Comparison of ENCODE assay signal across 10 cellular contexts in genomic region chr17:9003355-9004131, GRCh38. TPM values are rescaled to one million over a fixed set of nuclear protein-coding genes. Genes with fewer than 3 reads are reported as not detected.
DNase-seq lines count a peak whose midpoint lies in the region; ATAC-seq, FAIRE-seq and TF ChIP-seq lines count a peak whose summit lies in the region.
"Had no signal": no experiment of that assay in that cellular context is flagged by ENCODE, and none has a peak within 500 bp of the region (broad histone marks: within the 10 kb centered on the region; RNA-seq: fewer than 3 reads in every experiment).

No MANE protein-coding gene starts in this region.

- CTCF ChIA-PET in HepG2 (lab: Yijun Ruan, JAX; ENCODE audit: low intra/inter-chr PET ratio, low total read pairs) (no interaction called here), H1 (lab: Charles Lee; ENCODE audit: partially characterized antibody) (interaction anchor here (0.6 to 4.5 kb wide), 19 partner anchors 8 to 517 kb away, joined by 3 to 38 read pairs (median 3); partner anchors contain the start of gene NTN1)

- POLR2A ChIA-PET in HepG2 (lab: Yijun Ruan, JAX) (no interaction called here), H1 (lab: Charles Lee; ENCODE audit: partially characterized antibody) (interaction anchor here (0.5 to 1.9 kb wide), 5 partner anchors 8 to 481 kb away, joined by 3 to 7 read pairs (median 4); partner anchors contain the start of gene NTN1)

- no peak overlapping the region for H4K91ac ChIP-seq in H1 (replicated peaks; ENCODE audit: insufficient read length, low read length)

- no peaks in the 10 kb centered on the region for H3K9me3 Mint-ChIP-seq in natural killer cell treated with Interleukin-12 subunit alpha and Interleukin-12 subunit beta and Interleukin-15 and Interleukin-18, amount 100 ng/mL, for 72 hours

- H2BK15ac ChIP-seq in H1 (ENCODE audit: low read length): no peak overlapping the region

- no peaks in the 10 kb centered on the region for H3K79me1 ChIP-seq in H1 (ENCODE audit: low read depth, low read length)

- no peak overlapping the region for H3K27ac ChIP-seq in liver (ENCODE audit: low read depth in 1 of 2, low read length in 2 of 2)
- no peak overlapping the region for H3K27ac ChIP-seq in HepG2 (ENCODE audit: extremely low read length, insufficient read depth, low read length)
- no peak overlapping the region for H3K27ac ChIP-seq in H1 (ENCODE audit: low read depth, low read length)
- H3K27ac ChIP-seq in aorta (ENCODE audit: low read depth in 1 of 2, low read length in 2 of 2): no peak overlapping the region
- H3K27ac ChIP-seq: C4-2B, SK-N-MC had no signal

- H3K4ac ChIP-seq in H1 (replicated peaks; ENCODE audit: insufficient read length, low read depth, low read length): no peak overlapping the region

- H3K4me1 Mint-ChIP-seq in natural killer cell treated with Interleukin-12 subunit alpha and Interleukin-12 subunit beta and Interleukin-15 and Interleukin-18, amount 100 ng/mL, for 72 hours (ENCODE audit: low read depth in 2 of 2): peaks cover 10% of the 10 kb centered on the region in 2 donors

- TF ChIP-seq EP300 in HepG2 (IDR thresholded peaks at IDR 0.05; ENCODE audit: low read depth in 2 of 2, low read length in 2 of 2) (no peak), HepG2 (CRISPR knock-in tag; IDR thresholded peaks at IDR 0.05; ENCODE audit: borderline replicate concordance) (no peak), H1 (IDR thresholded peaks at IDR 0.05; ENCODE audit: borderline replicate concordance in 1 of 2, low read depth in 2 of 2, low read length in 2 of 2) (no peak)

- H3K36me3 Mint-ChIP-seq in natural killer cell treated with Interleukin-12 subunit alpha and Interleukin-12 subunit beta and Interleukin-15 and Interleukin-18, amount 100 ng/mL, for 72 hours: peaks cover 4% of the 10 kb centered on the region

- H3K4me1 ChIP-seq in liver (ENCODE audit: control insufficient read depth in 4 of 4, insufficient read depth in 4 of 4, low read length in 3 of 4) (peaks cover 12 to 26% (median 19%) of the 10 kb centered on the region in 4 donors), HepG2 (ENCODE audit: insufficient read depth, low read length) (no peaks in the 10 kb centered on the region), H1 (replicated peaks in 1 of 4; ENCODE audit: control insufficient read depth in 3 of 4, insufficient read depth in 4 of 4, low read length in 3 of 4) (peaks cover 6 to 17% (median 10%) of the 10 kb centered on the region in 4 experiments), aorta (ENCODE audit: control insufficient read depth in 1 of 2, insufficient read depth in 2 of 2, low read length in 2 of 2) (no peaks in the 10 kb centered on the region)

- no peak overlapping the region for H2AFZ ChIP-seq in HepG2 (ENCODE audit: low read length)
- H2AFZ ChIP-seq in H1 (ENCODE audit: low read length): no peak overlapping the region

- H3K36me3 ChIP-seq in liver (ENCODE audit: control insufficient read depth in 4 of 4, insufficient read depth in 3 of 4, low read depth in 1 of 4, low read length in 3 of 4): no peaks in the 10 kb centered on the region
- no peaks in the 10 kb centered on the region for H3K36me3 ChIP-seq in HepG2 (replicated peaks in 1 of 2; ENCODE audit: control insufficient read depth in 1 of 2, insufficient read depth in 2 of 2, low read length in 2 of 2)
- peaks cover 0 to 5% (median 0%) of the 10 kb centered on the region in 4 experiments; a peak in 1 of 8 replicates for H3K36me3 ChIP-seq in H1 (ENCODE audit: control insufficient read depth in 2 of 4, insufficient read depth in 4 of 4, low read length in 3 of 4)
- no peaks in the 10 kb centered on the region for H3K36me3 ChIP-seq in aorta (ENCODE audit: control insufficient read depth in 1 of 2, insufficient read depth in 2 of 2, low read length in 1 of 2)

- H2BK12ac ChIP-seq in H1 (ENCODE audit: low read depth, low read length): no peak overlapping the region

- FAIRE-seq in HepG2 (lab: Jason Lieb, UNC): no peak
- FAIRE-seq in H1 (lab: Jason Lieb, UNC): no peak

- DNase-seq in HepG2 (ENCODE audit: low spot score): no peak
- DNase-seq in H1 (ENCODE audit: low read depth in 1 of 2, low spot score in 2 of 2): peak in 1 of 2 experiments; percentile 59
- no peak for DNase-seq in natural killer cell treated with Interleukin-12 subunit alpha and Interleukin-12 subunit beta and Interleukin-15 and Interleukin-18, amount 100 ng/mL, for 72 hours (ENCODE audit: low spot score)
- peak in 1 of 2 donors; percentile 85 for DNase-seq in aorta
- no peak for DNase-seq in MV-4-11 (lab: John Stamatoyannopoulos, UW)
- no peak for DNase-seq in NCI-H345 (lab: John Stamatoyannopoulos, UW)

- in situ Hi-C loops in HepG2 (cut with HindIII; ENCODE audit: extremely low pct_ligation_motif_present, low pct_unique_long_range_greater_than_20kb): no loop called here

- H4K8ac ChIP-seq in H1 (ENCODE audit: extremely low read depth, insufficient read depth, low read length): 0 out of 2 replicates have a peak overlapping the region, but pooled peaks have one; percentile 80

- peak overlapping the region in 2 of 3 donors; percentile 25 to 52 for H3K4me3 ChIP-seq in liver (ENCODE audit: low read depth in 1 of 3, low read length in 3 of 3)
- no peak overlapping the region for H3K4me3 ChIP-seq in HepG2 (replicated peaks in 1 of 3; ENCODE audit: insufficient read depth in 1 of 3, low read depth in 2 of 3, low read length in 3 of 3)
- peak overlapping the region; percentile 15 to 61 (median 28); a peak in 6 of 8 replicates for H3K4me3 ChIP-seq in H1 (ENCODE audit: extremely low read depth in 1 of 4, insufficient read depth in 2 of 4, low read depth in 3 of 4, low read length in 4 of 4)
- H3K4me3 ChIP-seq in aorta (ENCODE audit: low read length in 2 of 2): peak overlapping the region; percentile 64 to 66
- H3K4me3 ChIP-seq: SK-N-MC had no signal

- intact Hi-C loops in HepG2 (cut with micrococcal nuclease; ENCODE audit: unreplicated experiment): no loop called here
- intact Hi-C loops in aorta (cut with DNase I): loop anchor here in 1 of 2 donors (5.0 kb wide), 1 partner anchor 174 kb away; no protein-coding TSS in a partner anchor

- no peak overlapping the region for H3K23ac ChIP-seq in H1 (ENCODE audit: insufficient read length)

- H2BK20ac ChIP-seq in H1 (ENCODE audit: low read length): no peak overlapping the region

- no TSS peak for BruUV-seq in HepG2 (replicated peaks; lab: Mats Ljungman, UMichigan)

- H3K9me3 ChIP-seq in liver (ENCODE audit: control insufficient read depth in 4 of 4, low read length in 3 of 4) (no peaks in the 10 kb centered on the region), HepG2 (ENCODE audit: low read length) (no peaks in the 10 kb centered on the region), H1 (ENCODE audit: insufficient read depth in 2 of 2, low read depth in 1 of 2, low read length in 1 of 2) (peaks cover 0 to 4% of the 10 kb centered on the region in 2 experiments; a peak in 1 of 4 replicates), aorta (ENCODE audit: control insufficient read depth, low read length) (no peaks in the 10 kb centered on the region)

- TF ChIP-seq RAD21 in liver (IDR thresholded peaks at IDR 0.05) (no peak), HepG2 (CRISPR knock-in tag; IDR thresholded peaks at IDR 0.05) (no peak), H1 (IDR thresholded peaks at IDR 0.05 in 1 of 2, conservative IDR thresholded peaks at IDR 0.05 in 1 of 2; ENCODE audit: low read depth in 2 of 2, low read length in 2 of 2) (no peak)

- H3K56ac ChIP-seq in H1 (replicated peaks; ENCODE audit: insufficient read length, low read depth, low read length): no peak overlapping the region

- no peak for TF ChIP-seq POLR2A in HepG2 (IDR thresholded peaks at IDR 0.05; ENCODE audit: insufficient read depth in 1 of 2, low read depth in 2 of 2, low read length in 2 of 2)
- TF ChIP-seq POLR2A in H1 (IDR thresholded peaks at IDR 0.05; ENCODE audit: control extremely low read depth in 1 of 2, low read depth in 2 of 2, low read length in 2 of 2): no peak

- no peaks in the 10 kb centered on the region for H4K20me1 ChIP-seq in HepG2 (ENCODE audit: insufficient read depth, low read length)
- H4K20me1 ChIP-seq in H1 (replicated peaks in 1 of 2; ENCODE audit: control insufficient read depth in 1 of 2, insufficient read depth in 2 of 2, low read length in 2 of 2): peaks cover 2 to 6% of the 10 kb centered on the region in 2 experiments

- H3K27me3 Mint-ChIP-seq in natural killer cell treated with Interleukin-12 subunit alpha and Interleukin-12 subunit beta and Interleukin-15 and Interleukin-18, amount 100 ng/mL, for 72 hours: peaks cover 44 to 57% of the 10 kb centered on the region in 2 donors

- H3K14ac ChIP-seq in H1 (ENCODE audit: insufficient read length): no peak overlapping the region

- H3K23me2 ChIP-seq in H1 (ENCODE audit: low read depth, low read length): peaks cover 8% of the 10 kb centered on the region; the same call in 1 of the 2 replicates

- H3K9ac ChIP-seq in liver (ENCODE audit: low read depth in 1 of 2, low read length in 2 of 2) (no peak overlapping the region), HepG2 (ENCODE audit: insufficient read depth, low read depth, low read length) (no peak overlapping the region), H1 (replicated peaks in 1 of 4; ENCODE audit: extremely low read depth in 1 of 4, low read depth in 3 of 4, low read length in 3 of 4) (no peak overlapping the region)

- peaks cover 0 to 9% (median 1%) of the 10 kb centered on the region in 4 donors for H3K27me3 ChIP-seq in liver (ENCODE audit: control insufficient read depth in 4 of 4, insufficient read depth in 4 of 4, low read length in 3 of 4)
- peaks cover 11 to 44% of the 10 kb centered on the region in 2 experiments; a peak in 4 of 5 replicates for H3K27me3 ChIP-seq in HepG2 (ENCODE audit: control insufficient read depth in 1 of 2, insufficient read depth in 2 of 2, low read length in 2 of 2)
- H3K27me3 ChIP-seq in H1 (replicated peaks in 1 of 4; ENCODE audit: control insufficient read depth in 3 of 4, extremely low read depth in 1 of 4, insufficient read depth in 3 of 4, low read length in 3 of 4): peaks cover 56 to 69% (median 61%) of the 10 kb centered on the region in 4 experiments
- no peaks in the 10 kb centered on the region for H3K27me3 ChIP-seq in aorta (ENCODE audit: control insufficient read depth in 1 of 2, insufficient read depth in 2 of 2, low read length in 1 of 2)

- H2AK5ac ChIP-seq in H1 (ENCODE audit: low read depth, low read length): no peak overlapping the region

- no peak overlapping the region for H4K5ac ChIP-seq in H1 (ENCODE audit: insufficient read length, low read depth, low read length)

- ATAC-seq in HepG2 (no peak), aorta (ENCODE audit: low FRiP score) (no peak), GM19351 (IDR thresholded peaks at IDR 0.05; ENCODE audit: unreplicated experiment) (no peak)
- peak; percentile 32 to 55 for ATAC-seq in natural killer cell treated with Interleukin-12 subunit alpha and Interleukin-12 subunit beta and Interleukin-15 and Interleukin-18, amount 100 ng/mL, for 72 hours

- H3K79me2 ChIP-seq in HepG2 (ENCODE audit: insufficient read depth, low read length) (no peaks in the 10 kb centered on the region), H1 (ENCODE audit: control insufficient read depth in 1 of 2, insufficient read depth in 2 of 2, low read length in 2 of 2) (no peaks in the 10 kb centered on the region)

- WGBS in liver: 2% methylated on average over 90 of the region's 90 CpGs
- 53% methylated on average over 58 of the region's 90 CpGs for WGBS in HepG2 (ENCODE audit: low lambda C conversion rate)
- 3% methylated on average over 42 of the region's 90 CpGs; no CpG with 5 or more reads in 1 of the 2 experiments for WGBS in H1 (ENCODE audit: extremely low coverage in 1 of 2, insufficient coverage in 1 of 2, insufficient read length in 1 of 2, insufficient replicate concordance in 2 of 2, low coverage in 1 of 2, low lambda C conversion rate in 2 of 2, missing lambda C conversion rate in 1 of 2), 2 experiments
- 1% methylated on average over 66 to 90 of the region's 90 CpGs for WGBS in aorta, 2 donors

- TF ChIP-seq CTCF in liver (IDR thresholded peaks at IDR 0.05; ENCODE audit: low read depth, low read length, missing input control) (no peak), HepG2 (CRISPR knock-in tag; IDR thresholded peaks at IDR 0.05) (no peak), H1 (IDR thresholded peaks at IDR 0.05; ENCODE audit: control extremely low read depth in 1 of 3, insufficient read depth in 1 of 3, low read depth in 1 of 3, low read length in 3 of 3) (no peak)

- H2BK120ac ChIP-seq in H1 (replicated peaks; ENCODE audit: low read depth, low read length): no peak overlapping the region

- H3K27ac Mint-ChIP-seq in natural killer cell treated with Interleukin-12 subunit alpha and Interleukin-12 subunit beta and Interleukin-15 and Interleukin-18, amount 100 ng/mL, for 72 hours: no peak overlapping the region

- H2BK5ac ChIP-seq in H1 (ENCODE audit: low read depth, low read length): no peak overlapping the region

- no peak overlapping the region; the same call in 1 of the 2 replicates for H3K18ac ChIP-seq in H1 (ENCODE audit: extremely low read depth, low read length)

- H3K4me2 ChIP-seq in HepG2 (ENCODE audit: low read depth, low read length) (no peak overlapping the region), H1 (ENCODE audit: insufficient read depth in 1 of 2, low read depth in 2 of 2, low read length in 2 of 2) (peak overlapping the region; percentile 80 to 82)

- peak overlapping the region; percentile 12 for H3K4me3 Mint-ChIP-seq in natural killer cell treated with Interleukin-12 subunit alpha and Interleukin-12 subunit beta and Interleukin-15 and Interleukin-18, amount 100 ng/mL, for 72 hours

RNA-seq across cellular contexts. Expression of gene NTN1, which starts 17.8 kb away (rescaled TPM):
- total RNA-seq in liver: 1 to 10 TPM in 1 of 2 donors, under 1 TPM in 1; 0.14 to 7.1 TPM
- 1 to 10 TPM; 1.5 to 8.7 TPM for polyA plus RNA-seq in liver
- 0.04 TPM in 1 of 2 replicates, not detected in the other for total RNA-seq in HepG2 (2016; rRNA removed; fragmentation: Illumina TruSeq; extraction: Trizol)
- total RNA-seq in HepG2 (2016; cell fraction: cytosol; rRNA removed; fragmentation: Illumina TruSeq; extraction: Trizol; ENCODE audit: low read depth): not detected in 2 replicates
- 0.04 TPM in 1 of 2 replicates, not detected in the other for total RNA-seq in HepG2 (2016; cell fraction: insoluble cytoplasmic fraction; rRNA removed; fragmentation: Illumina TruSeq; extraction: Trizol)
- not detected in 2 replicates for total RNA-seq in HepG2 (2016; cell fraction: membrane; rRNA removed; fragmentation: Illumina TruSeq; extraction: Trizol)
- 0.09 TPM in 2 replicates for total RNA-seq in HepG2 (2016; cell fraction: nucleus; rRNA removed; fragmentation: Illumina TruSeq; extraction: Trizol)
- polyA plus RNA-seq in HepG2 (2011; rRNA removed): 0.03 and 0.05 TPM in 2 replicates
- 0.01 and 0.04 TPM in 2 replicates for polyA plus RNA-seq in HepG2 (2011; cell fraction: cytosol; rRNA removed)
- polyA plus RNA-seq in HepG2 (2011; cell fraction: nucleus; rRNA removed): 0.11 and 0.12 TPM in 2 replicates
- 0.04 and 0.13 TPM in 2 replicates for polyA plus RNA-seq in HepG2 (2012)
- polyA plus RNA-seq in HepG2 (2016; cell fraction: cytosol; fragmentation: Illumina TruSeq; extraction: Trizol; ENCODE audit: low read depth): not detected in 2 replicates
- polyA plus RNA-seq in HepG2 (2016; cell fraction: insoluble cytoplasmic fraction; fragmentation: Illumina TruSeq; extraction: Trizol; ENCODE audit: low read depth): not detected in 2 replicates
- 0.02 TPM in 1 of 2 replicates, not detected in the other for polyA plus RNA-seq in HepG2 (2016; cell fraction: membrane; fragmentation: Illumina TruSeq; extraction: Trizol; ENCODE audit: low read depth)
- polyA plus RNA-seq in HepG2 (2016; cell fraction: nucleus; fragmentation: Illumina TruSeq; extraction: Trizol; ENCODE audit: insufficient read depth, low read depth): not detected in 2 replicates
- polyA minus RNA-seq in HepG2 (2011; rRNA and poly(A)+ RNA removed; ENCODE audit: low replicate concordance): 0.10 TPM in 1 of 2 replicates, not detected in the other
- polyA minus RNA-seq in HepG2 (2011; cell fraction: cytosol; rRNA and poly(A)+ RNA removed): not detected in 2 replicates
- 0.12 and 0.13 TPM in 2 replicates for polyA minus RNA-seq in HepG2 (2011; cell fraction: nucleus; rRNA and poly(A)+ RNA removed)
- total RNA-seq in H1 (2021; fragmentation: NEBNext Ultra II Directional; extraction: Animal tissue kit (Norgen Biotek cat#: 25700)): 2.0 and 2.3 TPM in 2 replicates
- 2.0 and 3.6 TPM in 2 replicates for polyA plus RNA-seq in H1 (2011; rRNA removed)
- polyA plus RNA-seq in H1 (2011; cell fraction: cytosol; rRNA removed): 2.2 TPM
- 4.4 TPM for polyA plus RNA-seq in H1 (2011; cell fraction: nucleus; rRNA removed)
- polyA plus RNA-seq in H1 (2012, experiment 1 of 2): 1.5 to 2.2 TPM (median 2.1 TPM) in 4 replicates
- polyA plus RNA-seq in H1 (2012, experiment 2 of 2): 1.9 TPM
- 2.0 TPM for polyA plus RNA-seq in H1 (2013, experiment 1 of 2)
- 2.1 TPM for polyA plus RNA-seq in H1 (2013, experiment 2 of 2)
- 1.2 and 1.4 TPM in 2 replicates for polyA minus RNA-seq in H1 (2011; rRNA and poly(A)+ RNA removed)
- polyA minus RNA-seq in H1 (2011; cell fraction: cytosol; rRNA and poly(A)+ RNA removed): 2.0 TPM
- 6.2 TPM for polyA minus RNA-seq in H1 (2011; cell fraction: nucleus; rRNA and poly(A)+ RNA removed)
- under 1 TPM; 0.10 to 0.20 TPM for total RNA-seq in natural killer cell treated with Interleukin-12 subunit alpha and Interleukin-12 subunit beta and Interleukin-15 and Interleukin-18, amount 100 ng/mL, for 72 hours
- total RNA-seq in aorta: 10 to 100 TPM; 56.5 to 90.4 TPM
- polyA plus RNA-seq in aorta: 10 to 100 TPM in 1 of 2 donors, 1 to 10 TPM in 1; 6.6 to 17.7 TPM

RNA-seq across cellular contexts. Expression of gene PIK3R5, which starts 38.0 kb away (rescaled TPM):
- total RNA-seq in liver (1 to 10 TPM; 2.9 to 7.8 TPM), HepG2 (2016; rRNA removed; fragmentation: Illumina TruSeq; extraction: Trizol) (not detected in 2 replicates), aorta (10 to 100 TPM; 18.4 to 18.5 TPM)
- polyA plus RNA-seq in liver (1 to 10 TPM in 1 of 2 donors, under 1 TPM in 1; 0.93 to 2.3 TPM), HepG2 (2011; rRNA removed) (not detected in 2 replicates), H1 (2011; rRNA removed) (2.7 and 4.2 TPM in 2 replicates), aorta (1 to 10 TPM; 1.4 to 8.4 TPM)
- not detected in 2 replicates for total RNA-seq in HepG2 (2016; cell fraction: cytosol; rRNA removed; fragmentation: Illumina TruSeq; extraction: Trizol; ENCODE audit: low read depth)
- total RNA-seq in HepG2 (2016; cell fraction: insoluble cytoplasmic fraction; rRNA removed; fragmentation: Illumina TruSeq; extraction: Trizol): not detected in 2 replicates
- not detected in 2 replicates for total RNA-seq in HepG2 (2016; cell fraction: membrane; rRNA removed; fragmentation: Illumina TruSeq; extraction: Trizol)
- total RNA-seq in HepG2 (2016; cell fraction: nucleus; rRNA removed; fragmentation: Illumina TruSeq; extraction: Trizol): not detected in 2 replicates
- polyA plus RNA-seq in HepG2 (2011; cell fraction: cytosol; rRNA removed): not detected in 2 replicates
- polyA plus RNA-seq in HepG2 (2011; cell fraction: nucleus; rRNA removed): 0.09 TPM in 1 of 2 replicates, not detected in the other
- not detected in 2 replicates for polyA plus RNA-seq in HepG2 (2012)
- not detected in 2 replicates for polyA plus RNA-seq in HepG2 (2016; cell fraction: cytosol; fragmentation: Illumina TruSeq; extraction: Trizol; ENCODE audit: low read depth)
- polyA plus RNA-seq in HepG2 (2016; cell fraction: insoluble cytoplasmic fraction; fragmentation: Illumina TruSeq; extraction: Trizol; ENCODE audit: low read depth): not detected in 2 replicates
- polyA plus RNA-seq in HepG2 (2016; cell fraction: membrane; fragmentation: Illumina TruSeq; extraction: Trizol; ENCODE audit: low read depth): not detected in 2 replicates
- polyA plus RNA-seq in HepG2 (2016; cell fraction: nucleus; fragmentation: Illumina TruSeq; extraction: Trizol; ENCODE audit: insufficient read depth, low read depth): not detected in 2 replicates
- 0.19 TPM in 1 of 2 replicates, not detected in the other for polyA minus RNA-seq in HepG2 (2011; rRNA and poly(A)+ RNA removed; ENCODE audit: low replicate concordance)
- not detected in 2 replicates for polyA minus RNA-seq in HepG2 (2011; cell fraction: cytosol; rRNA and poly(A)+ RNA removed)
- polyA minus RNA-seq in HepG2 (2011; cell fraction: nucleus; rRNA and poly(A)+ RNA removed): not detected in 2 replicates
- 4.3 and 4.5 TPM in 2 replicates for total RNA-seq in H1 (2021; fragmentation: NEBNext Ultra II Directional; extraction: Animal tissue kit (Norgen Biotek cat#: 25700))
- 2.9 TPM for polyA plus RNA-seq in H1 (2011; cell fraction: cytosol; rRNA removed)
- polyA plus RNA-seq in H1 (2011; cell fraction: nucleus; rRNA removed): 6.8 TPM
- 3.5 to 6.0 TPM (median 3.9 TPM) in 4 replicates for polyA plus RNA-seq in H1 (2012, experiment 1 of 2)
- 2.5 TPM for polyA plus RNA-seq in H1 (2012, experiment 2 of 2)
- polyA plus RNA-seq in H1 (2013, experiment 1 of 2): 3.0 TPM
- polyA plus RNA-seq in H1 (2013, experiment 2 of 2): 2.9 TPM
- polyA minus RNA-seq in H1 (2011; rRNA and poly(A)+ RNA removed): 4.7 and 5.2 TPM in 2 replicates
- 4.8 TPM for polyA minus RNA-seq in H1 (2011; cell fraction: cytosol; rRNA and poly(A)+ RNA removed)
- polyA minus RNA-seq in H1 (2011; cell fraction: nucleus; rRNA and poly(A)+ RNA removed): 6.2 TPM
- total RNA-seq in natural killer cell treated with Interleukin-12 subunit alpha and Interleukin-12 subunit beta and Interleukin-15 and Interleukin-18, amount 100 ng/mL, for 72 hours: 100 to 1,000 TPM; 112 to 119 TPM

Comparison
In these comparisons a context has a peak if more than half of its experiments do, and no peak if none do; other contexts are left out.
1. H3K4me3 ChIP-seq: peak in liver (2 of 3), H1 (4 of 4) and aorta (2 of 2); none in HepG2 (0 of 3).
2. ATAC-seq: peak in natural killer cell treated with Interleukin-12 subunit alpha and Interleukin-12 subunit beta and Interleukin-15 and Interleukin-18, amount 100 ng/mL, for 72 hours (2 of 2); none in HepG2 (single experiment), aorta (single experiment) and GM19351 (single experiment).
3. RNA of gene NTN1, which starts 17.8 kb away (total RNA-seq): 56.5 to 90.4 TPM in aorta; 0.14 to 7.1 TPM in liver, 2.0 to 2.3 TPM in H1, 0.10 to 0.20 TPM in natural killer cell treated with Interleukin-12 subunit alpha and Interleukin-12 subunit beta and Interleukin-15 and Interleukin-18, amount 100 ng/mL, for 72 hours and 0.04 to 0.09 TPM in HepG2; every median in the first group is over 4 times any median in the second.
4. RNA of gene PIK3R5, which starts 38.0 kb away (total RNA-seq): 112 to 119 TPM in natural killer cell treated with Interleukin-12 subunit alpha and Interleukin-12 subunit beta and Interleukin-15 and Interleukin-18, amount 100 ng/mL, for 72 hours; 18.4 to 18.5 TPM in aorta, 2.9 to 7.8 TPM in liver, 4.3 to 4.5 TPM in H1 and not detected in HepG2; every median in the first group is over 4 times any median in the second.